Comparison of ENCODE assay signal across 9 cellular contexts in genomic region chr12:53219116-53219955, GRCh38. TPM values are rescaled to one million over a fixed set of nuclear protein-coding genes. Genes with fewer than 3 reads are reported as not detected.
DNase-seq lines count a peak whose midpoint lies in the region; ATAC-seq and TF ChIP-seq lines count a peak whose summit lies in the region.
"Had no signal": no experiment of that assay in that cellular context is flagged by ENCODE, and none has a peak within 500 bp of the region (broad histone marks: within the 10 kb centered on the region; RNA-seq: fewer than 3 reads in every experiment).

No MANE protein-coding gene starts in this region.

- no peak overlapping the region for H3K27ac ChIP-seq in SJCRH30
- H3K27ac ChIP-seq: foreskin keratinocyte had no signal

- peak overlapping the region; percentile 57 for H3K4me3 ChIP-seq in SJCRH30
- peak overlapping the region; percentile 48 for H3K4me3 ChIP-seq in kidney epithelial cell (ENCODE audit: low read depth, low read length)

- DNase-seq in Right ventricle myocardium superior (peak; percentile 63), Right ventricle myocardium inferior (ENCODE audit: missing footprints) (no peak), SJCRH30 (peak in 1 of 2 experiments; percentile 33), astrocyte of the hippocampus (ENCODE audit: low read depth, low spot score) (peak; percentile 73), kidney epithelial cell (ENCODE audit: low read depth) (no peak)
- peak; percentile 71 to 77 for DNase-seq in stimulated activated CD4-positive, alpha-beta T cell treated with anti-CD3 and anti-CD28 coated beads, Interleukin-4, amount 100 ng/mL, for 4 hours
- DNase-seq in NK-92 treated with Interleukin-12 subunit alpha and Interleukin-12 subunit beta, amount 100 ng/mL, for 24 hours (lab: John Stamatoyannopoulos, UW): no peak

- H3K27me3 ChIP-seq in SJCRH30 (peaks cover 11% of the 10 kb centered on the region; the same call in 1 of the 2 replicates), kidney epithelial cell (ENCODE audit: control insufficient read depth, insufficient read depth, low read length) (no peaks in the 10 kb centered on the region)
- H3K27me3 ChIP-seq: foreskin keratinocyte had no signal

- intact Hi-C loops in Right ventricle myocardium superior (cut with DNase I): loop anchor here (5.0 kb wide), 1 partner anchor 33 kb away; a partner anchor contains a TSS
- intact Hi-C loops in Right ventricle myocardium inferior (cut with DNase I): loop anchor here (5.0 kb wide), 1 partner anchor 48 kb away; the partner anchor contains the start of gene ESPL1

- H3K9me3 ChIP-seq in SJCRH30 (replicated peaks): no peaks in the 10 kb centered on the region

- peaks cover 23% of the 10 kb centered on the region for H3K4me1 ChIP-seq in SJCRH30

- TF ChIP-seq CTCF in kidney epithelial cell (IDR thresholded peaks at IDR 0.05; ENCODE audit: insufficient read depth, low read length, poor library complexity, severe bottlenecking): no peak

- H3K36me3 ChIP-seq in SJCRH30 (no peaks in the 10 kb centered on the region), kidney epithelial cell (ENCODE audit: control insufficient read depth, insufficient read depth, low read length) (no peaks in the 10 kb centered on the region)

- ATAC-seq in Right ventricle myocardium superior (ENCODE audit: poor library complexity): no peak
- ATAC-seq in Right ventricle myocardium inferior: no peak
- ATAC-seq in HG02938 (IDR thresholded peaks at IDR 0.05; ENCODE audit: unreplicated experiment): no peak

RNA-seq across cellular contexts. Expression of gene ITGB7, which starts 12.3 kb away (rescaled TPM):
- total RNA-seq in Right ventricle myocardium superior (0.97 TPM), Right ventricle myocardium inferior (0.76 TPM), kidney epithelial cell (0.75 and 1.6 TPM in 2 replicates)
- total RNA-seq in SJCRH30 (2014; rRNA removed; shearing (Covaris generic)): not detected in 2 replicates

RNA-seq across cellular contexts. Expression of gene RARG, which starts 12.7 kb away (rescaled TPM):
- 15.4 TPM for total RNA-seq in Right ventricle myocardium superior
- total RNA-seq in Right ventricle myocardium inferior: 18.2 TPM
- total RNA-seq in SJCRH30 (2014; rRNA removed; shearing (Covaris generic)): 5.0 and 5.5 TPM in 2 replicates
- 6.1 and 6.9 TPM in 2 replicates for total RNA-seq in kidney epithelial cell

RNA-seq across cellular contexts. Expression of gene CSAD, which starts 38.6 kb away (rescaled TPM):
- 8.2 TPM for total RNA-seq in Right ventricle myocardium superior
- total RNA-seq in Right ventricle myocardium inferior: 10.8 TPM
- total RNA-seq in SJCRH30 (2014; rRNA removed; shearing (Covaris generic)): 1.7 and 3.3 TPM in 2 replicates
- 5.3 and 9.1 TPM in 2 replicates for total RNA-seq in kidney epithelial cell

RNA-seq across cellular contexts. Expression of gene ZNF740, which starts 38.8 kb away (rescaled TPM):
- 29.4 TPM for total RNA-seq in Right ventricle myocardium superior
- total RNA-seq in Right ventricle myocardium inferior: 31.5 TPM
- 17.4 and 17.8 TPM in 2 replicates for total RNA-seq in SJCRH30 (2014; rRNA removed; shearing (Covaris generic))
- total RNA-seq in kidney epithelial cell: 9.1 and 9.9 TPM in 2 replicates

RNA-seq across cellular contexts. Expression of gene ESPL1, which starts 48.8 kb away (rescaled TPM):
- total RNA-seq in Right ventricle myocardium superior: 0.81 TPM
- 0.97 TPM for total RNA-seq in Right ventricle myocardium inferior
- 24.9 and 29.5 TPM in 2 replicates for total RNA-seq in SJCRH30 (2014; rRNA removed; shearing (Covaris generic))
- total RNA-seq in kidney epithelial cell: 2.2 and 4.0 TPM in 2 replicates

Comparison
In these comparisons a context has a peak if more than half of its experiments do, and no peak if none do; other contexts are left out.
1. DNase-seq: peak in Right ventricle myocardium superior (single experiment), astrocyte of the hippocampus (single experiment) and stimulated activated CD4-positive, alpha-beta T cell treated with anti-CD3 and anti-CD28 coated beads, Interleukin-4, amount 100 ng/mL, for 4 hours (2 of 2); none in Right ventricle myocardium inferior (single experiment), kidney epithelial cell (single experiment) and NK-92 treated with Interleukin-12 subunit alpha and Interleukin-12 subunit beta, amount 100 ng/mL, for 24 hours (single experiment).